ENCODE assay signal across 17 cellular contexts in the genomic region with DNA sequence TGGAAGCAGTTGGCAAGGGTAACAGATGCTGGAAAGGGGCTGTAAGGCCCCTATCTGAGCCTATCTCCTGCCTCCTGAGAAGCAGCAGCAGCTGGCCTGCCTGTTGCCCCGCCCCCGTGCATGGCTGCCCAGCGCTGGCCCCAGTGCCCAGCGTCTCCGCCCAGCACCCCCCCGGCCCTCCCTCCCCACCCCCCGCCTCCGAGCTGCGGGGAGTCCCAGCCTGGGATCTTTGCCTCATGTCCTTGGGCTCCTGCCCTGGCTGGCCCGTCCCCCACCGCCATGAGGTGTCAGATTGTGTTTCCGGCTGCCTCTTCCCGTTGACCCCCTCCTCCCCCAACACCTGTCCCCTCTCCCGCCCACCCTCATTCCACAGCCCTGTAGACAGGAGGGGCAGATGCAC. TPM values are rescaled to one million over a fixed set of nuclear protein-coding genes. Genes with fewer than 3 reads are reported as not detected.
DNase-seq lines count a peak whose midpoint lies in the region; ATAC-seq and TF ChIP-seq lines count a peak whose summit lies in the region.
"Had no signal": no experiment of that assay in that cellular context is flagged by ENCODE, and none has a peak within 500 bp of the region (broad histone marks: within the 10 kb centered on the region; RNA-seq: fewer than 3 reads in every experiment).

A gene (plus strand): TSS at position 365 of the 400 bp plus-strand sequence. CDS start 56 bp downstream, outside the sequence.

- TF ChIP-seq CTCF in lower lobe of right lung (IDR thresholded peaks at IDR 0.05) (no peak), GM13977 (IDR thresholded peaks at IDR 0.05; ENCODE audit: extremely low read depth, insufficient read depth, missing control alignments) (no peak)

- peak within 1 kb of the TSS; percentile 53 for H3K4ac ChIP-seq in neuronal stem cell (ENCODE audit: low read length)

- H2AFZ ChIP-seq in neuronal stem cell (ENCODE audit: low read length), result no peak within 1 kb of the TSS

- peaks cover 17 to 60% (median 31%) of the 10 kb centered on the region in 3 experiments for H3K27me3 ChIP-seq in neuronal stem cell (ENCODE audit: control insufficient read depth in 3 of 3, insufficient read depth in 3 of 3, low read depth in 1 of 3, low read length in 3 of 3)
- H3K27me3 ChIP-seq in lower lobe of right lung (ENCODE audit: low read depth), result peaks cover 74% of the 10 kb centered on the region

- H4K8ac ChIP-seq in neuronal stem cell (ENCODE audit: low read depth, low read length), result peak within 1 kb of the TSS; percentile 82

- H3K27ac ChIP-seq in neuronal stem cell (replicated peaks; ENCODE audit: low read length), result no peak within 1 kb of the TSS
- H3K27ac ChIP-seq in lower lobe of right lung, result no peak within 1 kb of the TSS
- H3K27ac ChIP-seq: breast epithelium, gastroesophageal sphincter, left lung had no signal

- peak within 1 kb of the TSS; percentile 70 for H3K9ac ChIP-seq in neuronal stem cell (ENCODE audit: low read depth, low read length, poor library complexity)

- peak within 1 kb of the TSS; percentile 91 for H2BK120ac ChIP-seq in neuronal stem cell (ENCODE audit: low read depth, low read length)

- H3K4me3 ChIP-seq in neuronal stem cell (ENCODE audit: low read length in 2 of 2), result no peak within 1 kb of the TSS
- no peak within 1 kb of the TSS for H3K4me3 ChIP-seq in lower lobe of right lung
- H3K4me3 ChIP-seq: gastroesophageal sphincter, left lung had no signal

- H3K9me3 ChIP-seq in neuronal stem cell (replicated peaks in 1 of 2; ENCODE audit: control insufficient read depth in 2 of 2, insufficient read depth in 1 of 2, low read depth in 1 of 2, low read length in 2 of 2), result no peaks in the 10 kb centered on the region
- H3K9me3 ChIP-seq in lower lobe of right lung, result no peaks in the 10 kb centered on the region
- H3K9me3 ChIP-seq: breast epithelium, Caco-2, gastroesophageal sphincter, left lung had no signal

- H2AK5ac ChIP-seq in neuronal stem cell (ENCODE audit: low read depth, low read length), result peak within 1 kb of the TSS; percentile 99

- DNase-seq in EH (ENCODE audit: low read depth), result peak; percentile 10
- DNase-seq in NCI-H510A treated with DMSO at 0.1 percent for 48 hours (lab: John Stamatoyannopoulos, UW), result peak; percentile 26
- peak in 32 of 42 donors; percentile 17 to 75 (median 52) for DNase-seq in head of caudate nucleus
- DNase-seq in neuronal stem cell (ENCODE audit: low spot score), result no peak
- DNase-seq in lower lobe of right lung, result no peak
- no peak for DNase-seq in GM13977 (ENCODE audit: low spot score)
- no peak for DNase-seq in COR-L47 (lab: John Stamatoyannopoulos, UW)
- no peak for DNase-seq in stimulated activated CD4-positive, alpha-beta T cell treated with anti-CD3 and anti-CD28 coated beads, Interleukin-4, amount 100 ng/mL, for 1 hour
- DNase-seq: activated CD4-positive, alpha-beta memory T cell treated with anti-CD3 and anti-CD28 coated beads for 36 hours; Caco-2; NCI-H2081; T-helper 9 cell had no signal

- H4K91ac ChIP-seq in neuronal stem cell (ENCODE audit: low read depth, low read length, poor library complexity), result no peak within 1 kb of the TSS

- peak within 1 kb of the TSS; percentile 90 for H2BK12ac ChIP-seq in neuronal stem cell (ENCODE audit: low read length)

- H3K4me1 ChIP-seq in neuronal stem cell (ENCODE audit: control insufficient read depth in 2 of 2, insufficient read depth in 1 of 2, low read depth in 1 of 2, low read length in 2 of 2) (peaks cover 6 to 10% of the 10 kb centered on the region in 2 donors), lower lobe of right lung (peaks cover 23% of the 10 kb centered on the region)
- H3K4me1 ChIP-seq: Caco-2 had no signal

- peak within 1 kb of the TSS; percentile 81 for H2BK15ac ChIP-seq in neuronal stem cell (ENCODE audit: low read length)

- in situ Hi-C loops in GM13977 (cut with MboI; ENCODE audit: low pct_unique_long_range_greater_than_20kb, low sequenced_read_pairs, unreplicated experiment), result no loop called here

- WGBS in neuronal stem cell (ENCODE audit: extremely low coverage in 2 of 2, insufficient read length in 2 of 2, insufficient replicate concordance in 1 of 2), 2 donors, result no CpG with 5 or more reads among the region's 14 CpGs

- peaks cover 2% of the 10 kb centered on the region for H3K79me1 ChIP-seq in neuronal stem cell (ENCODE audit: low read depth, low read length)

- H3K36me3 ChIP-seq in neuronal stem cell (replicated peaks in 1 of 2; ENCODE audit: control insufficient read depth in 2 of 2, insufficient read depth in 2 of 2, low read length in 2 of 2), result no peaks in the 10 kb centered on the region
- no peaks in the 10 kb centered on the region for H3K36me3 ChIP-seq in lower lobe of right lung
- H3K36me3 ChIP-seq: breast epithelium, gastroesophageal sphincter, left lung had no signal

- intact Hi-C loops in head of caudate nucleus (cut with DNase I) (loop anchor here (10.0 kb wide), 1 partner anchor 621 kb away; no protein-coding TSS in a partner anchor), lower lobe of right lung (cut with DNase I) (no loop called here)

- peak within 1 kb of the TSS; percentile 56 for H3K14ac ChIP-seq in neuronal stem cell (ENCODE audit: low read length)

- peak within 1 kb of the TSS; percentile 80 for H3K23ac ChIP-seq in neuronal stem cell (ENCODE audit: low read depth, low read length, poor library complexity)

- peak within 1 kb of the TSS; percentile 53 for H2BK5ac ChIP-seq in neuronal stem cell (ENCODE audit: low read length)

- no peak for ATAC-seq in lower lobe of right lung
- ATAC-seq: gastroesophageal sphincter, left lung had no signal

- H3K18ac ChIP-seq in neuronal stem cell (ENCODE audit: low read length), result peak within 1 kb of the TSS; percentile 87

- H3K4me2 ChIP-seq in neuronal stem cell (ENCODE audit: insufficient read depth, low read length, poor library complexity, severe bottlenecking), result peak within 1 kb of the TSS; percentile 25

RNA-seq across cellular contexts. Expression of the gene that starts here (rescaled TPM):
- 0.18 TPM for polyA plus RNA-seq in neuronal stem cell (2013, experiment 1 of 2)
- 0.14 TPM for polyA plus RNA-seq in neuronal stem cell (2013, experiment 2 of 2)
- not detected for total RNA-seq in lower lobe of right lung
- total RNA-seq: activated CD4-positive, alpha-beta memory T cell treated with anti-CD3 and anti-CD28 coated beads for 36 hours; activated T-helper 2 cell treated with anti-CD3 and anti-CD28 coated beads, Interferon-gamma antibody, Interleukin-2, Interleukin-4, amounts not matched to agents 10 μg/mL and 5 μg/mL and 100 μg/mL, durations not matched to agents 14 hours and 24 hours and 36 hours; breast epithelium; Caco-2; gastroesophageal sphincter; left lung; omental fat pad had no signal

Comparison
In these comparisons a context has a peak if more than half of its experiments do, and no peak if none do; other contexts are left out.
1. DNase-seq: peak in EH (single experiment), NCI-H510A treated with DMSO at 0.1 percent for 48 hours (single experiment) and head of caudate nucleus (32 of 42); none in neuronal stem cell (single experiment), lower lobe of right lung (single experiment), GM13977 (single experiment), COR-L47 (single experiment) and stimulated activated CD4-positive, alpha-beta T cell treated with anti-CD3 and anti-CD28 coated beads, Interleukin-4, amount 100 ng/mL, for 1 hour (single experiment).